8 cellular contexts compared by ENCODE assay signal in genomic region chr16:85172465-85173071, GRCh38.
DNase-seq lines count a peak whose midpoint lies in the region; ATAC-seq and TF ChIP-seq lines count a peak whose summit lies in the region.

No MANE protein-coding gene starts in this region.

- H3K36me3 ChIP-seq in BJ (ENCODE audit: control insufficient read depth, insufficient read depth, low read length) (peaks cover 1% of the 10 kb centered on the region; the same call in 1 of the 2 replicates), thyroid gland (no peaks in the 10 kb centered on the region)

- no peaks in the 10 kb centered on the region for H3K9me3 ChIP-seq in thyroid gland

- no peaks in the 10 kb centered on the region for H3K27me3 ChIP-seq in BJ (ENCODE audit: control insufficient read depth, insufficient read depth, low read length)
- no peaks in the 10 kb centered on the region for H3K27me3 ChIP-seq in thyroid gland

- ATAC-seq in GM19023 (IDR thresholded peaks at IDR 0.05; ENCODE audit: unreplicated experiment), result no peak
- ATAC-seq in GM18502 (IDR thresholded peaks at IDR 0.05; ENCODE audit: poor library complexity, unreplicated experiment), result no peak

- H3K4me3 ChIP-seq in BJ (ENCODE audit: low read depth, low read length) (peak overlapping the region; percentile 48), thyroid gland (replicated peaks in 1 of 3) (no peak overlapping the region)

- peak; percentile 29 for TF ChIP-seq CTCF in BJ (IDR thresholded peaks at IDR 0.05; ENCODE audit: insufficient read depth, low read depth, low read length)
- peak; percentile 48 for TF ChIP-seq CTCF in VCaP (conservative IDR thresholded peaks at IDR 0.05)
- TF ChIP-seq CTCF in thyroid gland (IDR thresholded peaks at IDR 0.05), result peak in 3 of 6 experiments; percentile 25 to 38 (median 29)

- POLR2A ChIA-PET in BJ (lab: Charles Lee) (no interaction called here), HEK293T (lab: Yijun Ruan, JAX) (interaction anchor here (1.1 kb wide), 1 partner anchor 50 kb away, joined by 3 read pairs; no protein-coding TSS in a partner anchor)

- no peak for DNase-seq in BJ (ENCODE audit: low read depth)
- peak; percentile 60 for DNase-seq in HEK293T (ENCODE audit: extremely low spot score)
- DNase-seq in iPS-NIHi11 (ENCODE audit: low spot score), result peak; percentile 59
- DNase-seq in thyroid gland, result peak; percentile 44 to 52
- no peak for DNase-seq in stimulated activated CD4-positive, alpha-beta T cell treated with anti-CD3 and anti-CD28 coated beads, Interleukin-2, amount 100 ng/mL, for 48 hours

- CTCF ChIA-PET in BJ (lab: Yijun Ruan, JAX), result interaction anchor here (0.6 to 3.1 kb wide), 19 partner anchors 10 to 168 kb away, joined by 3 to 15 read pairs (median 4); no protein-coding TSS in a partner anchor
- CTCF ChIA-PET in HEK293T (lab: Yijun Ruan, JAX), result interaction anchor here (0.5 to 1.7 kb wide), 14 partner anchors 9 to 81 kb away, joined by 3 to 8 read pairs (median 3); no protein-coding TSS in a partner anchor

- H3K27ac ChIP-seq in VCaP (no peak overlapping the region), thyroid gland (peak overlapping the region in 1 of 3 donors; percentile 36)

- 57 to 61% methylated on average over 26 of the region's 26 CpGs for WGBS in thyroid gland, 2 donors

- H3K4me1 ChIP-seq in thyroid gland, result peaks cover 17 to 66% of the 10 kb centered on the region in 2 donors

- intact Hi-C loops in thyroid gland (cut with DNase I), result no loop called here

- no peak for TF ChIP-seq POLR2A in thyroid gland (IDR thresholded peaks at IDR 0.05)

TF ChIP-seq in HEK293T, 16 proteins besides CTCF, POLR2A, EP300 and RAD21:
- TF ChIP-seq FOXM1 (IDR thresholded peaks at IDR 0.05; ENCODE audit: borderline replicate concordance) (no peak), PKNOX1 (IDR thresholded peaks at IDR 0.05) (0 out of 2 replicates have a peak, but pooled peaks have one; percentile 9)
TF ChIP-seq in HEK293T: peak in this region for 1.

Comparison
In these comparisons a context has a peak if more than half of its experiments do, and no peak if none do; other contexts are left out.
1. DNase-seq: peak in HEK293T (single experiment), iPS-NIHi11 (single experiment) and thyroid gland (2 of 2); none in BJ (single experiment) and stimulated activated CD4-positive, alpha-beta T cell treated with anti-CD3 and anti-CD28 coated beads, Interleukin-2, amount 100 ng/mL, for 48 hours (0 of 2).